1 cellular context compared by ENCODE assay signal in genomic region chr6:113873043-113873667, GRCh38.
TF ChIP-seq lines count a peak whose summit lies in the region.

No MANE protein-coding gene starts in this region.

TF ChIP-seq in HepG2, 621 proteins besides CTCF, POLR2A, EP300 and RAD21 (continued from another document and continues in another):
- no peak for TF ChIP-seq FOXO4 (CRISPR knock-in tag; conservative IDR thresholded peaks at IDR 0.05)
- 0 out of 2 replicates have a peak, but pooled peaks have one; percentile 39 for TF ChIP-seq KDM3A (CRISPR knock-in tag; IDR thresholded peaks at IDR 0.05; ENCODE audit: low read depth)
- TF ChIP-seq CREB1 (IDR thresholded peaks at IDR 0.05) = no peak
- peak; percentile 48; the same call in 1 of the 2 replicates for TF ChIP-seq CREB1 (CRISPR knock-in tag; IDR thresholded peaks at IDR 0.05)
- TF ChIP-seq THAP7 (CRISPR knock-in tag; IDR thresholded peaks at IDR 0.05) = no peak
- TF ChIP-seq FOXK2 (IDR thresholded peaks at IDR 0.05) = no peak
- TF ChIP-seq ZNF660 (CRISPR knock-in tag; IDR thresholded peaks at IDR 0.05; ENCODE audit: borderline replicate concordance, low read depth) = no peak
- no peak for TF ChIP-seq RXRB (CRISPR knock-in tag; IDR thresholded peaks at IDR 0.05; ENCODE audit: borderline replicate concordance)
- TF ChIP-seq CSRNP1 (CRISPR knock-in tag; IDR thresholded peaks at IDR 0.05) = no peak
- TF ChIP-seq SP4 (CRISPR knock-in tag; IDR thresholded peaks at IDR 0.05) = no peak
- no peak for TF ChIP-seq ZNF891 (CRISPR knock-in tag; IDR thresholded peaks at IDR 0.05)
- TF ChIP-seq ZNF609 (CRISPR knock-in tag; IDR thresholded peaks at IDR 0.05; ENCODE audit: borderline replicate concordance) = peak; percentile 34; the same call in 1 of the 2 replicates
- TF ChIP-seq PAX8 (CRISPR knock-in tag; IDR thresholded peaks at IDR 0.05; ENCODE audit: borderline replicate concordance) = no peak
- TF ChIP-seq NR2F2 (IDR thresholded peaks at IDR 0.05; ENCODE audit: borderline replicate concordance, low read depth) = no peak
- TF ChIP-seq ZNF562 (CRISPR knock-in tag; IDR thresholded peaks at IDR 0.05; ENCODE audit: borderline replicate concordance) = no peak
- TF ChIP-seq CBFB (CRISPR knock-in tag; IDR thresholded peaks at IDR 0.05) = no peak
- TF ChIP-seq ZNF598 (CRISPR knock-in tag; IDR thresholded peaks at IDR 0.05; ENCODE audit: borderline replicate concordance) = no peak
- no peak for TF ChIP-seq KDM4B (CRISPR knock-in tag; IDR thresholded peaks at IDR 0.05)
- TF ChIP-seq ZNF263 (CRISPR knock-in tag; IDR thresholded peaks at IDR 0.05) = no peak
- TF ChIP-seq AHDC1 (CRISPR knock-in tag; IDR thresholded peaks at IDR 0.05; ENCODE audit: borderline replicate concordance) = peak; percentile 57; the same call in 1 of the 2 replicates
- TF ChIP-seq MIXL1 (CRISPR knock-in tag; IDR thresholded peaks at IDR 0.05) = no peak
- 0 out of 2 replicates have a peak, but pooled peaks have one; percentile 29 for TF ChIP-seq BRCA1 (CRISPR knock-in tag; IDR thresholded peaks at IDR 0.05)
- TF ChIP-seq NFE2 (CRISPR knock-in tag; IDR thresholded peaks at IDR 0.05) = no peak
- peak; percentile 52; the same call in 1 of the 2 replicates for TF ChIP-seq HNF1B (CRISPR knock-in tag; IDR thresholded peaks at IDR 0.05)
- no peak for TF ChIP-seq ATF7 (IDR thresholded peaks at IDR 0.05)
- TF ChIP-seq ATF7 (CRISPR knock-in tag; IDR thresholded peaks at IDR 0.05) = peak; percentile 38; the same call in 1 of the 2 replicates
- no peak for TF ChIP-seq MLXIP (CRISPR knock-in tag; IDR thresholded peaks at IDR 0.05; ENCODE audit: borderline replicate concordance)
- TF ChIP-seq ZNF20 (CRISPR knock-in tag; IDR thresholded peaks at IDR 0.05) = no peak
- no peak for TF ChIP-seq KDM2A (CRISPR knock-in tag; IDR thresholded peaks at IDR 0.05; ENCODE audit: borderline replicate concordance, low read depth)
- TF ChIP-seq CC2D1A (CRISPR knock-in tag; IDR thresholded peaks at IDR 0.05) = no peak
- TF ChIP-seq ZHX2 (IDR thresholded peaks at IDR 0.05; ENCODE audit: low read depth) = no peak
- no peak for TF ChIP-seq ZHX2 (CRISPR knock-in tag; IDR thresholded peaks at IDR 0.05; ENCODE audit: borderline replicate concordance)
